Comparison of ENCODE assay signal across 19 cellular contexts in the genomic region with DNA sequence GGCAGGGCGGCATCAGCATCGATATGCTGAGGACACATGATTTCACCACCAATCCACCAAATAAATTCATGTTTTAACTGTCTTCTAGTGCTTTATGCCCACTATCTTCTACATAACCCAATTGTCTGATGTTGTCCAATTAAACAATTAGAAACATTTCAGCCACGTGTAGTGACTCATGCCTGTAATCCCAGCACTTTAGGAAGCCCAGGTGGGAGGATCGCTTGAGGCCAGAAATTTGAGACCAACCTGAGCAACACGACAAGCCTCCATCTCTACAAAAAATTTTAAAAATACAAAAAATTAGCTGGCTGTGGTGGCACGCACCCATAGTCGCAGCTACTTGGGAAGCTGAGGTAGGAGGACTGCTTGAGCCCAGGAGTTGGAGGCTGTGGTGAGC.
"Had no signal": no experiment of that assay in that cellular context is flagged by ENCODE, and none has a peak within 500 bp of the region (broad histone marks: within the 10 kb centered on the region; RNA-seq: fewer than 3 reads in every experiment).

No MANE protein-coding gene starts in this region.

- H3K27me3 Mint-ChIP-seq: brain; stimulated activated naive B cell treated with anti-CD40 and anti-IgM and Interleukin-4, amounts not matched to agents 10 μg/mL and 1 μg/mL and 100 μg/mL, for 72 hours had no signal

- H3K27ac Mint-ChIP-seq: activated naive CD4-positive, alpha-beta T cell treated with anti-CD3 and anti-CD28 coated beads for 36 hours; memory B cell; naive thymus-derived CD4-positive, alpha-beta T cell; stimulated activated naive B cell treated with anti-CD40 and anti-IgM and Interleukin-4, amounts not matched to agents 10 μg/mL and 1 μg/mL and 100 μg/mL, for 72 hours had no signal

- H3K4me1 ChIP-seq: gastroesophageal sphincter, parathyroid adenoma had no signal

- H3K27ac ChIP-seq: coronary artery, gastroesophageal sphincter, heart right ventricle, left ventricle myocardium inferior, parathyroid adenoma had no signal

- H3K4me3 Mint-ChIP-seq: activated naive CD4-positive, alpha-beta T cell treated with anti-CD3 and anti-CD28 coated beads for 36 hours; activated T-cell treated with anti-CD3 and anti-CD28 coated beads, Interleukin-2, amount 50 U/mL, for 4 hours; memory B cell; naive thymus-derived CD4-positive, alpha-beta T cell; stimulated activated naive B cell treated with anti-CD40 and anti-IgM and Interleukin-4, amounts not matched to agents 10 μg/mL and 1 μg/mL and 100 μg/mL, for 72 hours had no signal

- H3K27me3 ChIP-seq: gastroesophageal sphincter, heart right ventricle, thyroid gland had no signal

- DNase-seq: activated CD4-positive, alpha-beta T cell treated with anti-CD3 and anti-CD28 coated beads, Interleukin-2, amount 50 U/mL, for 1 hour; activated CD4-positive, CD25-positive, alpha-beta regulatory T cell treated with anti-CD3 and anti-CD28 coated beads, Interleukin-2, amount 50 U/mL, for 72 hours; activated CD8-positive, alpha-beta memory T cell treated with anti-CD3 and anti-CD28 coated beads, Interleukin-2, amount 50 U/mL, for 4 hours; activated naive CD4-positive, alpha-beta T cell treated with anti-CD3 and anti-CD28 coated beads for 36 hours; activated T-cell treated with anti-CD3 and anti-CD28 coated beads, Interleukin-2, amount 50 U/mL, for 4 hours; heart right ventricle; left ventricle myocardium inferior; mucosa of descending colon; naive thymus-derived CD4-positive, alpha-beta T cell; stimulated activated naive B cell treated with anti-CD40 and anti-IgM and Interleukin-4, amounts not matched to agents 10 μg/mL and 1 μg/mL and 100 μg/mL, for 72 hours; T1000; thyroid gland had no signal

- H3K9me3 Mint-ChIP-seq: activated naive CD4-positive, alpha-beta T cell treated with anti-CD3 and anti-CD28 coated beads for 36 hours; activated T-cell treated with anti-CD3 and anti-CD28 coated beads, Interleukin-2, amount 50 U/mL, for 4 hours; stimulated activated naive B cell treated with anti-CD40 and anti-IgM and Interleukin-4, amounts not matched to agents 10 μg/mL and 1 μg/mL and 100 μg/mL, for 72 hours had no signal

- H3K36me3 Mint-ChIP-seq: brain; memory B cell; naive thymus-derived CD4-positive, alpha-beta T cell; stimulated activated naive B cell treated with anti-CD40 and anti-IgM and Interleukin-4, amounts not matched to agents 10 μg/mL and 1 μg/mL and 100 μg/mL, for 72 hours had no signal

- ATAC-seq: activated T-cell treated with anti-CD3 and anti-CD28 coated beads, Interleukin-2, amount 50 U/mL, for 4 hours; esophagus mucosa; gastroesophageal sphincter; heart right ventricle; mucosa of descending colon; naive thymus-derived CD4-positive, alpha-beta T cell; sciatic nerve; stimulated activated naive B cell treated with anti-CD40 and anti-IgM and Interleukin-4, amounts not matched to agents 10 μg/mL and 1 μg/mL and 100 μg/mL, for 72 hours had no signal
